Comparison of ENCODE assay signal across 24 cellular contexts in genomic region chr4:8069102-8069752, GRCh38.
"Had no signal": no experiment of that assay in that cellular context is flagged by ENCODE, and none has a peak within 500 bp of the region (broad histone marks: within the 10 kb centered on the region; RNA-seq: fewer than 3 reads in every experiment).

No MANE protein-coding gene starts in this region.

- H3K36me3 ChIP-seq: colonic mucosa, ovary, prostate gland, right atrium auricular region, stomach, transverse colon, vagina had no signal

- H3K9me3 ChIP-seq: colonic mucosa, prostate gland had no signal

- H3K4me1 ChIP-seq: ascending aorta, colonic mucosa, gastroesophageal sphincter, prostate gland, transverse colon had no signal

- H3K4me3 Mint-ChIP-seq: activated CD4-positive, alpha-beta memory T cell treated with anti-CD3 and anti-CD28 coated beads, Interleukin-2, amount 10 ng/mL, durations not matched to agents 7 days and 5 days; activated CD4-positive, alpha-beta T cell treated with anti-CD3 and anti-CD28 coated beads, Interleukin-2, amount 10 ng/mL, durations not matched to agents 24 days and 14 days; activated CD8-positive, alpha-beta memory T cell treated with anti-CD3 and anti-CD28 coated beads, Interleukin-2, amount 10 ng/mL, durations not matched to agents 7 days and 5 days; naive B cell; stimulated activated memory B cell treated with anti-CD40 and anti-IgM and Interleukin-4, amounts not matched to agents 10 μg/mL and 1 μg/mL and 100 μg/mL, for 72 hours had no signal

- H3K27me3 ChIP-seq: ascending aorta, colonic mucosa, ovary, right atrium auricular region, transverse colon, vagina had no signal

- H3K27ac Mint-ChIP-seq: activated CD4-positive, alpha-beta memory T cell treated with anti-CD3 and anti-CD28 coated beads, Interleukin-2, amount 10 ng/mL, durations not matched to agents 7 days and 5 days; activated CD4-positive, alpha-beta T cell treated with anti-CD3 and anti-CD28 coated beads, Interleukin-2, amount 10 ng/mL, durations not matched to agents 24 days and 14 days; activated CD8-positive, alpha-beta memory T cell treated with anti-CD3 and anti-CD28 coated beads, Interleukin-2, amount 10 ng/mL, durations not matched to agents 7 days and 5 days; naive B cell; stimulated activated memory B cell treated with anti-CD40 and anti-IgM and Interleukin-4, amounts not matched to agents 10 μg/mL and 1 μg/mL and 100 μg/mL, for 72 hours had no signal

- H3K4me3 ChIP-seq: ascending aorta, colonic mucosa, esophagus squamous epithelium, gastroesophageal sphincter, ovary, prostate gland, right atrium auricular region, stomach, transverse colon, vagina had no signal

- ATAC-seq: activated CD4-positive, CD25-positive, alpha-beta regulatory T cell treated with anti-CD3 and anti-CD28 coated beads, Interleukin-2, amount 50 U/mL, for 24 hours; activated CD8-positive, alpha-beta memory T cell treated with anti-CD3 and anti-CD28 coated beads, Interleukin-2, amount 10 ng/mL, durations not matched to agents 7 days and 5 days; gastroesophageal sphincter had no signal

- H3K27ac ChIP-seq: ascending aorta, colonic mucosa, esophagus squamous epithelium, gastroesophageal sphincter, ovary, prostate gland, stomach, transverse colon, vagina, VCaP had no signal

- H3K9me3 Mint-ChIP-seq: activated CD4-positive, alpha-beta T cell treated with anti-CD3 and anti-CD28 coated beads, Interleukin-2, amount 10 ng/mL, durations not matched to agents 24 days and 14 days had no signal

- H3K4me1 Mint-ChIP-seq: activated CD4-positive, alpha-beta memory T cell treated with anti-CD3 and anti-CD28 coated beads, Interleukin-2, amount 10 ng/mL, durations not matched to agents 7 days and 5 days; activated CD4-positive, alpha-beta T cell treated with anti-CD3 and anti-CD28 coated beads, Interleukin-2, amount 10 ng/mL, durations not matched to agents 24 days and 14 days; activated CD8-positive, alpha-beta memory T cell treated with anti-CD3 and anti-CD28 coated beads, Interleukin-2, amount 10 ng/mL, durations not matched to agents 7 days and 5 days; stimulated activated memory B cell treated with anti-CD40 and anti-IgM and Interleukin-4, amounts not matched to agents 10 μg/mL and 1 μg/mL and 100 μg/mL, for 72 hours had no signal

- DNase-seq: activated CD4-positive, alpha-beta memory T cell treated with anti-CD3 and anti-CD28 coated beads, Interleukin-2, amount 10 ng/mL, durations not matched to agents 7 days and 5 days; activated CD4-positive, alpha-beta T cell treated with anti-CD3 and anti-CD28 coated beads, Interleukin-2, amount 10 ng/mL, durations not matched to agents 24 days and 14 days; activated CD8-positive, alpha-beta memory T cell treated with anti-CD3 and anti-CD28 coated beads, Interleukin-2, amount 10 ng/mL, durations not matched to agents 7 days and 5 days; activated gamma-delta T cell; activated naive CD4-positive, alpha-beta T cell treated with anti-CD3 and anti-CD28 coated beads, Interleukin-2, amount 50 U/mL, for 16 hours; activated T-cell treated with anti-CD3 and anti-CD28 coated beads for 4 hours; central memory CD4-positive, alpha-beta T cell; colonic mucosa; esophagus squamous epithelium; hypothalamus; mesendoderm; naive B cell; ovary; stimulated activated CD4-positive, alpha-beta T cell treated with anti-CD3 and anti-CD28 coated beads, Interleukin-2, amount 100 ng/mL, for 24 hours; stomach; transverse colon had no signal
